In the genomic region with DNA sequence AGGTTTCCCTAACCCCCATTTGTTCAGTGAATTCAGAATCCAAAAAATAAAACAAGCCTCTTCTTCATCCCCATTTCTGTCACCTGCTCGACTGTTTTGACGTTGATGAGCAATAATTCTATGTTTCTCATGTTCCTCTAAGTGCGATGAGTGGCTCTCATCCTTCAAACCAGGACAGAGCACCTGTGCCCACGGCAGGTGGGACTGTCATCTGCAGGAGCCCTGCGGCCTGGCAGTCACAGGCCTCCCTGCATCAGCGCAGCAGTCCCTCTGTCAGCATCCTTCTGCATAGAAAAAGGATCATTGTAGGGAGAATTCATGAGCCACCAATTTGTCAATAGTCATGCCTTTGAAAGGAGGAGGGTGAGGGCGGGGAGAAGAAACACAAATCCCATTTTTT, we compare ENCODE assay signal across 15 cellular contexts.
"Had no signal": no experiment of that assay in that cellular context is flagged by ENCODE, and none has a peak within 500 bp of the region (broad histone marks: within the 10 kb centered on the region; RNA-seq: fewer than 3 reads in every experiment).

No MANE protein-coding gene starts in this region.

- H3K36me3 Mint-ChIP-seq: activated naive CD8-positive, alpha-beta T cell treated with anti-CD3 and anti-CD28 coated beads, Interleukin-2, amount 10 ng/mL, durations not matched to agents 7 days and 5 days; mesothelial cell of epicardium; natural killer cell treated with Interleukin-12 subunit alpha and Interleukin-12 subunit beta and Interleukin-15 and Interleukin-18, amount 100 ng/mL, for 72 hours had no signal

- H3K9me3 Mint-ChIP-seq: activated CD4-positive, alpha-beta T cell treated with anti-CD3 and anti-CD28 coated beads, Interleukin-2, amount 10 ng/mL, durations not matched to agents 24 days and 14 days; activated T-helper 2 cell treated with anti-CD3 and anti-CD28 coated beads, Interferon-gamma antibody, Interleukin-2, Interleukin-4, amounts not matched to agents 10 μg/mL and 5 μg/mL and 100 μg/mL, durations not matched to agents 14 hours and 24 hours and 36 hours; natural killer cell treated with Interleukin-12 subunit alpha and Interleukin-12 subunit beta and Interleukin-15 and Interleukin-18, amount 100 ng/mL, for 72 hours had no signal

- H3K27ac Mint-ChIP-seq: activated CD4-positive, alpha-beta T cell treated with anti-CD3 and anti-CD28 coated beads, Interleukin-2, amount 10 ng/mL, durations not matched to agents 24 days and 14 days; activated CD8-positive, alpha-beta T cell treated with anti-CD3 and anti-CD28 coated beads for 36 hours; activated naive CD8-positive, alpha-beta T cell treated with anti-CD3 and anti-CD28 coated beads, Interleukin-2, amount 10 ng/mL, durations not matched to agents 7 days and 5 days; activated T-helper 2 cell treated with anti-CD3 and anti-CD28 coated beads, Interferon-gamma antibody, Interleukin-2, Interleukin-4, amounts not matched to agents 10 μg/mL and 5 μg/mL and 100 μg/mL, durations not matched to agents 14 hours and 24 hours and 36 hours; mesothelial cell of epicardium; natural killer cell treated with Interleukin-12 subunit alpha and Interleukin-12 subunit beta and Interleukin-15 and Interleukin-18, amount 100 ng/mL, for 72 hours had no signal

- H3K4me1 Mint-ChIP-seq: activated CD4-positive, alpha-beta T cell treated with anti-CD3 and anti-CD28 coated beads, Interleukin-2, amount 10 ng/mL, durations not matched to agents 24 days and 14 days; activated naive CD8-positive, alpha-beta T cell treated with anti-CD3 and anti-CD28 coated beads, Interleukin-2, amount 10 ng/mL, durations not matched to agents 7 days and 5 days; mesothelial cell of epicardium had no signal

- H3K27me3 Mint-ChIP-seq: activated CD4-positive, alpha-beta T cell treated with anti-CD3 and anti-CD28 coated beads, Interleukin-2, amount 10 ng/mL, durations not matched to agents 24 days and 14 days; activated naive CD8-positive, alpha-beta T cell treated with anti-CD3 and anti-CD28 coated beads, Interleukin-2, amount 10 ng/mL, durations not matched to agents 7 days and 5 days had no signal

- DNase-seq: activated CD8-positive, alpha-beta T cell treated with anti-CD3 and anti-CD28 coated beads for 36 hours; activated naive CD4-positive, alpha-beta T cell treated with Interleukin-2 at 50 U/mL for 16 hours; activated naive CD8-positive, alpha-beta T cell treated with anti-CD3 and anti-CD28 coated beads, Interleukin-2, amount 10 ng/mL, durations not matched to agents 7 days and 5 days; activated T-cell treated with anti-CD3 and anti-CD28 coated beads, Interleukin-2, amount 50 U/mL, for 1 hour; brain microvascular endothelial cell; central memory CD4-positive, alpha-beta T cell; effector CD4-positive, alpha-beta T cell; kidney; stimulated activated CD8-positive, alpha-beta memory T cell treated with anti-CD3 and anti-CD28 coated beads, Interleukin-4, amount 100 ng/mL, for 48 hours; stimulated activated naive CD4-positive, alpha-beta T cell; upper lobe of right lung had no signal

- H3K4me3 Mint-ChIP-seq: activated CD4-positive, alpha-beta T cell treated with anti-CD3 and anti-CD28 coated beads, Interleukin-2, amount 10 ng/mL, durations not matched to agents 24 days and 14 days; activated CD8-positive, alpha-beta T cell treated with anti-CD3 and anti-CD28 coated beads for 36 hours; activated naive CD8-positive, alpha-beta T cell treated with anti-CD3 and anti-CD28 coated beads, Interleukin-2, amount 10 ng/mL, durations not matched to agents 7 days and 5 days; mesothelial cell of epicardium; natural killer cell treated with Interleukin-12 subunit alpha and Interleukin-12 subunit beta and Interleukin-15 and Interleukin-18, amount 100 ng/mL, for 72 hours had no signal
